Comparison of ENCODE assay signal across 8 cellular contexts in genomic region chr3:32500880-32501784, GRCh38. TPM values are rescaled to one million over a fixed set of nuclear protein-coding genes. Genes with fewer than 3 reads are reported as not detected.
DNase-seq lines count a peak whose midpoint lies in the region; TF ChIP-seq lines count a peak whose summit lies in the region.

No MANE protein-coding gene starts in this region.

- TF ChIP-seq POLR2A in Peyer's patch (IDR thresholded peaks at IDR 0.05) (no peak), prostate gland (IDR thresholded peaks at IDR 0.05) (no peak), uterus (IDR thresholded peaks at IDR 0.05) (no peak)

- H3K4me2 ChIP-seq in fibroblast of lung (ENCODE audit: extremely low read depth, insufficient read depth, low read length): peak overlapping the region; percentile 38

- 67% methylated on average over 25 of the region's 25 CpGs for WGBS in prostate gland

- H3K36me3 ChIP-seq in Peyer's patch: no peaks in the 10 kb centered on the region
- no peaks in the 10 kb centered on the region for H3K36me3 ChIP-seq in fibroblast of lung (ENCODE audit: control insufficient read depth, insufficient read depth, low read length)
- H3K36me3 ChIP-seq in prostate gland: no peaks in the 10 kb centered on the region
- no peaks in the 10 kb centered on the region for H3K36me3 ChIP-seq in uterus

- no peaks in the 10 kb centered on the region for H4K20me1 ChIP-seq in fibroblast of lung (ENCODE audit: control insufficient read depth, extremely low read depth, insufficient read depth, low read length)

- TF ChIP-seq CTCF in GM12864 (IDR thresholded peaks at IDR 0.05; ENCODE audit: low read depth, low read length, missing control alignments) (no peak), Peyer's patch (IDR thresholded peaks at IDR 0.05) (no peak), fibroblast of lung (conservative IDR thresholded peaks at IDR 0.05 in 1 of 2, IDR thresholded peaks at IDR 0.05 in 1 of 2; ENCODE audit: low read depth in 1 of 2, low read length in 2 of 2) (no peak), prostate gland (IDR thresholded peaks at IDR 0.05) (no peak), uterus (IDR thresholded peaks at IDR 0.05) (no peak)

- peak overlapping the region; percentile 76 for H3K4me3 ChIP-seq in GM12864 (ENCODE audit: low read depth, low read length)
- peak overlapping the region; percentile 74 to 89 (median 82) for H3K4me3 ChIP-seq in Peyer's patch
- H3K4me3 ChIP-seq in fibroblast of lung (replicated peaks in 1 of 4; ENCODE audit: control extremely low read depth in 1 of 4, insufficient read depth in 1 of 4, low read depth in 3 of 4, low read length in 4 of 4): peak overlapping the region; percentile 81 to 94 (median 90)
- H3K4me3 ChIP-seq in prostate gland: peak overlapping the region; percentile 63 to 78
- H3K4me3 ChIP-seq in uterus: peak overlapping the region in 1 of 2 donors; percentile 71

- H3K27me3 ChIP-seq in Peyer's patch (no peaks in the 10 kb centered on the region), fibroblast of lung (ENCODE audit: control insufficient read depth, insufficient read depth, low read length) (no peaks in the 10 kb centered on the region), prostate gland (replicated peaks; ENCODE audit: insufficient read depth) (no peaks in the 10 kb centered on the region), uterus (no peaks in the 10 kb centered on the region)

- H3K4me1 ChIP-seq in Peyer's patch (peaks cover 0 to 9% (median 2%) of the 10 kb centered on the region in 4 donors), fibroblast of lung (ENCODE audit: control insufficient read depth, extremely low read depth, insufficient read depth, low read length) (no peaks in the 10 kb centered on the region), prostate gland (replicated peaks) (no peaks in the 10 kb centered on the region), uterus (no peaks in the 10 kb centered on the region)

- H3K27ac ChIP-seq in Peyer's patch (peak overlapping the region; percentile 91 to 99 (median 95)), fibroblast of lung (ENCODE audit: insufficient read depth, low read length) (no peak overlapping the region), prostate gland (peak overlapping the region in 1 of 2 donors; percentile 84), uterus (peak overlapping the region in 1 of 2 donors; percentile 93)

- peaks cover 15% of the 10 kb centered on the region for H3K79me2 ChIP-seq in fibroblast of lung (ENCODE audit: control insufficient read depth, insufficient read depth, low read length)

- H3K9ac ChIP-seq in fibroblast of lung (ENCODE audit: insufficient read depth, low read length): no peak overlapping the region

- no peak overlapping the region for H2AFZ ChIP-seq in fibroblast of lung (ENCODE audit: low read length)

- DNase-seq in GM12864 (ENCODE audit: low read depth) (no peak), Peyer's patch (no peak), fibroblast of lung (ENCODE audit: low read depth in 2 of 2) (no peak), prostate gland (ENCODE audit: low spot score) (no peak), NCI-H187 treated with DMSO at 0.1 percent for 48 hours (lab: John Stamatoyannopoulos, UW) (no peak), AG20443 (ENCODE audit: low spot score) (no peak), uterus (no peak), HCEC 1CT (no peak)

- intact Hi-C loops in prostate gland (cut with DNase I) (loop anchor here (5.0 kb wide), 2 partner anchors 71 to 281 kb away; partner anchors contain the start of gene DYNC1LI1), uterus (cut with DNase I; ENCODE audit: low total_unique reads) (loop anchor here (10.0 kb wide), 1 partner anchor 164 kb away; no protein-coding TSS in a partner anchor)

- H3K9me3 ChIP-seq in Peyer's patch (no peaks in the 10 kb centered on the region), fibroblast of lung (ENCODE audit: control insufficient read depth, insufficient read depth, low read depth, low read length) (no peaks in the 10 kb centered on the region), prostate gland (no peaks in the 10 kb centered on the region), uterus (no peaks in the 10 kb centered on the region)

RNA-seq across cellular contexts. Expression of gene CMTM6, which starts 1.5 kb away (rescaled TPM):
- 10 to 100 TPM; 14.9 to 32.8 (median 26.8) TPM for total RNA-seq in Peyer's patch
- 72.4 and 74.1 TPM in 2 replicates for total RNA-seq in fibroblast of lung
- 60.8 and 76.5 TPM in 2 replicates for polyA plus RNA-seq in fibroblast of lung
- 41.3 and 46.7 TPM in 2 replicates for polyA plus RNA-seq in fibroblast of lung (2012)
- 11.6 and 13.7 TPM in 2 replicates for polyA minus RNA-seq in fibroblast of lung (ENCODE audit: low replicate concordance)
- total RNA-seq in prostate gland: 100 to 1,000 TPM in 1 of 2 donors, 10 to 100 TPM in 1; 79.8 to 237 TPM
- 100 to 1,000 TPM in 1 of 4 donors, 10 to 100 TPM in 3; 12.8 to 118 (median 52.4) TPM for total RNA-seq in uterus
